ENCODE assay signal across 26 cellular contexts in the genomic region with DNA sequence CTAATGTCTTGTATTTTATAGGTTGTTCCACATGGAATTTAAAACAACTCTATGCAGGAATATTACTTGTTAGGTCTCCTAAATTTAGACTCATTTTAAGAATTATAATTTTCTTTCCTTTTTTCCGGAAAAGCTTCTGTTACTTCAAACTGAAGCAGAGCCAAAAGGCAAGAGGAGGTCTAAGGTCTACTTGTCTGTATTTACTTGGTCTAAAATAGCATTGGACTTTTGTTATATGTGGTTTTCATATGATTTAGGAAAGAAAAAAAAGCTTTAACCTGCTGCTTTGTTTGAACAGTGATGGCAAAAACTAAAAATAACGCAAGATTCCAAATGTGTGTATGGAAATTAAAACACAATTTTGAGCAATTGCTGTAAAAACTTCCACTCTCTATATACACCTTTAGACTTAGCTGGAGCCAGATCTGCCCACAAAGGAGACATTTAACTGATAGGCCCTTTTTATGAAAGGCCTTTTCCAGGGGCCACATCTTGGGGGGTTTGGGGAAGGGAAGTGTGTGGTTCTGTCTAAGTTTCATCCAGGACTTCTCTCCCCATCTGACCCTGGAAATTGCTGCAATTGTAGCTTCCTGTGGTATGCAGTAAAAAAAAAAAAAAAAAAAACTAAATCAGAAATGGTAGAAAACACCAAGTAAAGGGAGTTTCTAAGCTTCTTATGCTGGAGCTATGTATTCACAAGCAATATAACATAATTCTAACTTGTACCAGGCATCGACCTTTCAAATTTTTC.
"Had no signal": no experiment of that assay in that cellular context is flagged by ENCODE, and none has a peak within 500 bp of the region (broad histone marks: within the 10 kb centered on the region; RNA-seq: fewer than 3 reads in every experiment).

No MANE protein-coding gene starts in this region.

- ATAC-seq: activated naive CD8-positive, alpha-beta T cell treated with anti-CD3 and anti-CD28 coated beads, Interleukin-2, amount 50 U/mL, for 24 hours; foreskin keratinocyte; heart right ventricle; left lung; right cardiac atrium; T-helper 17 cell; WTC11 had no signal

- H3K4me1 Mint-ChIP-seq: activated CD4-positive, alpha-beta memory T cell treated with anti-CD3 and anti-CD28 coated beads, Interleukin-2, amount 10 ng/mL, durations not matched to agents 7 days and 5 days; activated CD4-positive, alpha-beta T cell treated with anti-CD3 and anti-CD28 coated beads, Interleukin-2, amount 10 ng/mL, durations not matched to agents 7 days and 5 days; activated naive CD8-positive, alpha-beta T cell treated with anti-CD3 and anti-CD28 coated beads, Interleukin-2, amount 50 U/mL, for 24 hours; central memory CD8-positive, alpha-beta T cell; nephron progenitor cell; T-helper 17 cell; WTC11 had no signal

- H3K9me3 ChIP-seq: esophagus muscularis mucosa had no signal

- H3K27me3 ChIP-seq: esophagus muscularis mucosa, foreskin keratinocyte, heart right ventricle, left lung, transverse colon had no signal

- H3K9ac ChIP-seq: parathyroid adenoma had no signal

- H3K4me1 ChIP-seq: foreskin keratinocyte, parathyroid adenoma, transverse colon had no signal

- H3K27ac Mint-ChIP-seq: activated CD4-positive, alpha-beta memory T cell treated with anti-CD3 and anti-CD28 coated beads, Interleukin-2, amount 10 ng/mL, durations not matched to agents 7 days and 5 days; activated CD4-positive, alpha-beta T cell treated with anti-CD3 and anti-CD28 coated beads, Interleukin-2, amount 10 ng/mL, durations not matched to agents 7 days and 5 days; activated naive CD8-positive, alpha-beta T cell treated with anti-CD3 and anti-CD28 coated beads, Interleukin-2, amount 50 U/mL, for 24 hours; activated T-cell treated with anti-CD3 and anti-CD28 coated beads, Interleukin-2, amount 50 U/mL, for 24 hours; nephron progenitor cell; T-helper 17 cell; WTC11 had no signal

- H3K79me2 ChIP-seq: parathyroid adenoma had no signal

- H2AFZ ChIP-seq: parathyroid adenoma had no signal

- H3K4me3 Mint-ChIP-seq: activated CD4-positive, alpha-beta memory T cell treated with anti-CD3 and anti-CD28 coated beads, Interleukin-2, amount 10 ng/mL, durations not matched to agents 7 days and 5 days; activated CD4-positive, alpha-beta T cell treated with anti-CD3 and anti-CD28 coated beads, Interleukin-2, amount 10 ng/mL, durations not matched to agents 7 days and 5 days; activated naive CD8-positive, alpha-beta T cell treated with anti-CD3 and anti-CD28 coated beads, Interleukin-2, amount 50 U/mL, for 24 hours; activated T-cell treated with anti-CD3 and anti-CD28 coated beads, Interleukin-2, amount 50 U/mL, for 24 hours; central memory CD8-positive, alpha-beta T cell; nephron progenitor cell; T-helper 17 cell; WTC11 had no signal

- DNase-seq: activated CD4-positive, alpha-beta memory T cell treated with anti-CD3 and anti-CD28 coated beads, Interleukin-2, amount 10 ng/mL, durations not matched to agents 7 days and 5 days; activated CD4-positive, alpha-beta T cell treated with anti-CD3 and anti-CD28 coated beads for 1 hour; activated CD4-positive, alpha-beta T cell treated with anti-CD3 and anti-CD28 coated beads, Interleukin-2, amount 10 ng/mL, durations not matched to agents 7 days and 5 days; activated CD8-positive, alpha-beta memory T cell treated with anti-CD3 and anti-CD28 coated beads, Interleukin-2, amount 50 U/mL, for 48 hours; activated gamma-delta T cell; activated naive CD4-positive, alpha-beta T cell treated with anti-CD3 and anti-CD28 coated beads, Interleukin-2, amount 50 U/mL, for 16 hours; activated naive CD8-positive, alpha-beta T cell treated with anti-CD3 and anti-CD28 coated beads, Interleukin-2, amount 50 U/mL, for 24 hours; activated T-cell treated with anti-CD3 and anti-CD28 coated beads, Interleukin-2, amount 50 U/mL, for 24 hours; dermis blood vessel endothelial cell; effector CD4-positive, alpha-beta T cell; foreskin keratinocyte; heart right ventricle; left lung; mesendoderm; nephron progenitor cell; right cardiac atrium; stimulated activated CD4-positive, alpha-beta T cell treated with anti-CD3 and anti-CD28 coated beads, Interleukin-2, amount 100 ng/mL, for 48 hours; stimulated activated naive CD4-positive, alpha-beta T cell treated with Interleukin-2 at 50 U/mL for 16 hours; T-helper 17 cell; T1000; transverse colon had no signal

- H3K27ac ChIP-seq: esophagus muscularis mucosa, foreskin keratinocyte, heart right ventricle, left lung, parathyroid adenoma, transverse colon had no signal

- H3K36me3 ChIP-seq: esophagus muscularis mucosa, heart right ventricle, left lung, transverse colon had no signal

- H3K27me3 Mint-ChIP-seq: activated CD4-positive, alpha-beta memory T cell treated with anti-CD3 and anti-CD28 coated beads, Interleukin-2, amount 10 ng/mL, durations not matched to agents 7 days and 5 days; activated CD4-positive, alpha-beta T cell treated with anti-CD3 and anti-CD28 coated beads, Interleukin-2, amount 10 ng/mL, durations not matched to agents 7 days and 5 days; activated naive CD8-positive, alpha-beta T cell treated with anti-CD3 and anti-CD28 coated beads, Interleukin-2, amount 50 U/mL, for 24 hours; activated T-cell treated with anti-CD3 and anti-CD28 coated beads, Interleukin-2, amount 50 U/mL, for 24 hours; central memory CD8-positive, alpha-beta T cell; T-helper 17 cell had no signal

- H3K4me3 ChIP-seq: esophagus muscularis mucosa, heart right ventricle, left lung, lung, transverse colon had no signal

- H3K9me3 Mint-ChIP-seq: activated CD4-positive, alpha-beta T cell treated with anti-CD3 and anti-CD28 coated beads, Interleukin-2, amount 10 ng/mL, durations not matched to agents 7 days and 5 days; central memory CD8-positive, alpha-beta T cell had no signal
